Comparison of ENCODE assay signal across 21 cellular contexts in the genomic region with DNA sequence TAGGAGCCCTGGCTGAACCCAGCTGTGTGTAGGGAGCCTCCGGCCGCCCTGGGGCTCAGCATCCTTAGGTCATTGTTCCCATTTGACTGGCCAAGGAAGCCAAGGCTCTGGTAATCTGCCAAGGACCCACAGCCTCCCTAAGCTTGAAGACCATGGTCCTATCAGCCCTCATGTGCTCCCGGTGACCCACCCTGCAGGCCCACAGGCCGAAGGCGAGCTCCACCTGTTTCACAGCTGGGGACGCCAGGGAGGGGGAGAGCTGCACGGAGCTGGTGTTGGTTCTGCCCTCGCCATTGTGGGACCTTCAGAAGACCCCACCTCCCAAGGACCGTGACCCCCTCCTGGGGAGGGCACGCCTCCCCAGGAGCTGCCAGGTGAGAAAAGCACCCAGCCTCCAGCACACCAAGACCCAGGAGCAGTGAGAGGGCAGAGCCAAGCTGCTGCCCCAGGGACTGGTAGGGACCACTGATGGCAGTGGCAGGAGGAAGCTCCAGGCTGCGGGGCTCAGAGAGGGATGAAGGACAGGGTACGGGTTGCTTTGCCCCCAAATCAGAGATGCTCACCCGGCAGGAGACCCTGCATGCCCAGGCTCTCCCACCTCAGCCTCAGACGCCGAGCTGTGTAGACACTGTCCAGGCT. TPM values are rescaled to one million over a fixed set of nuclear protein-coding genes. Genes with fewer than 3 reads are reported as not detected.
A peak's percentile ranks its signal among the peaks of the same experiment; 100 is the strongest.
DNase-seq lines count a peak whose midpoint lies in the region; ATAC-seq and TF ChIP-seq lines count a peak whose summit lies in the region.
"Had no signal": no experiment of that assay in that cellular context is flagged by ENCODE, and none has a peak within 500 bp of the region (broad histone marks: within the 10 kb centered on the region; RNA-seq: fewer than 3 reads in every experiment).

No MANE protein-coding gene starts in this region.

- TF ChIP-seq CTCF in VCaP (conservative IDR thresholded peaks at IDR 0.05) (no peak), mesothelial cell of epicardium (IDR thresholded peaks at IDR 0.05; ENCODE audit: unreplicated experiment) (no peak), spleen (IDR thresholded peaks at IDR 0.05 in 8 of 11, conservative IDR thresholded peaks at IDR 0.05 in 3 of 11) (no peak), upper lobe of right lung (IDR thresholded peaks at IDR 0.05) (no peak)

- WGBS in spleen, 5 donors = 80 to 94% (median 87%) methylated on average over 7 to 15 of the region's 15 CpGs

- H3K4me1 ChIP-seq in spleen (no peaks in the 10 kb centered on the region), upper lobe of right lung (no peaks in the 10 kb centered on the region)

- H3K27ac ChIP-seq in VCaP (peak overlapping the region; percentile 47; the same call in 1 of the 2 replicates), spleen (no peak overlapping the region), upper lobe of right lung (no peak overlapping the region)
- H3K27ac ChIP-seq: 22Rv1, C4-2B had no signal

- H3K4me3 Mint-ChIP-seq in mesothelial cell of epicardium = no peak overlapping the region

- no peaks in the 10 kb centered on the region for H3K36me3 Mint-ChIP-seq in mesothelial cell of epicardium

- H3K36me3 ChIP-seq in spleen (no peaks in the 10 kb centered on the region), upper lobe of right lung (no peaks in the 10 kb centered on the region)

- no peaks in the 10 kb centered on the region for H3K9me3 Mint-ChIP-seq in mesothelial cell of epicardium

- H3K4me1 Mint-ChIP-seq in mesothelial cell of epicardium = peaks cover 63% of the 10 kb centered on the region

- no peak overlapping the region for H3K4me3 ChIP-seq in spleen
- no peak overlapping the region for H3K4me3 ChIP-seq in upper lobe of right lung

- H3K27me3 ChIP-seq in spleen (replicated peaks in 1 of 7) = peaks cover 0 to 79% (median 10%) of the 10 kb centered on the region in 7 donors
- H3K27me3 ChIP-seq in upper lobe of right lung = peaks cover 29% of the 10 kb centered on the region

- intact Hi-C loops in Right ventricle myocardium inferior (cut with DNase I) = loop anchor here (5.0 kb wide), 1 partner anchor 53 kb away; no protein-coding TSS in a partner anchor
- intact Hi-C loops in cardiac septum (cut with DNase I) = no loop called here
- intact Hi-C loops in spleen (cut with DNase I; ENCODE audit: low total_unique reads) = no loop called here
- intact Hi-C loops in upper lobe of right lung (cut with DNase I) = no loop called here

- ATAC-seq in Right ventricle myocardium inferior (no peak), upper lobe of right lung (no peak), GM21526 (IDR thresholded peaks at IDR 0.05; ENCODE audit: low FRiP score, unreplicated experiment) (no peak)
- ATAC-seq: SK-N-SH treated with all-trans-retinoic acid at 6 μM for 48 hours had no signal

- peak overlapping the region; percentile 87 for H3K27ac Mint-ChIP-seq in mesothelial cell of epicardium

- TF ChIP-seq POLR2A in spleen (IDR thresholded peaks at IDR 0.05) = no peak

- peak; percentile 44 for DNase-seq in Right ventricle myocardium inferior (ENCODE audit: missing footprints)
- DNase-seq in cardiac septum (ENCODE audit: low spot score) = no peak
- no peak for DNase-seq in mesothelial cell of epicardium (ENCODE audit: low spot score in 2 of 2, unreplicated experiment in 2 of 2)
- DNase-seq in spleen = peak; percentile 47
- no peak for DNase-seq in upper lobe of right lung
- no peak for DNase-seq in 8988T
- DNase-seq: AML-193, GF-D8, NCI-H1417, NCI-H1694 treated with DMSO at 0.1 percent for 48 hours, NCI-H2081 treated with DMSO at 0.1 percent for 48 hours, NCI-H2171 treated with DMSO at 0.1 percent for 48 hours, NCI-H446, NCI-H526 treated with DMSO at 0.1 percent for 48 hours, SIG-M5 had no signal

- no peaks in the 10 kb centered on the region for H3K9me3 ChIP-seq in spleen
- H3K9me3 ChIP-seq in upper lobe of right lung = no peaks in the 10 kb centered on the region

- H3K27me3 Mint-ChIP-seq in mesothelial cell of epicardium (ENCODE audit: low read depth) = no peaks in the 10 kb centered on the region

RNA-seq across cellular contexts. Expression of gene MRGBP, which starts 30.7 kb away (rescaled TPM):
- total RNA-seq in Right ventricle myocardium inferior (10.0 TPM), cardiac septum (7.9 TPM), mesothelial cell of epicardium (18.4 to 20.8 TPM (median 20.4 TPM) in 3 replicates), spleen (10 to 100 TPM in 4 of 7 donors, 1 to 10 TPM in 3; 8.5 to 15.7 (median 12.0) TPM), upper lobe of right lung (8.8 TPM)
- 10 to 100 TPM; 10.6 to 13.1 (median 12.6) TPM for polyA plus RNA-seq in spleen

RNA-seq across cellular contexts. Expression of gene OGFR, which starts 39.1 kb away (rescaled TPM):
- total RNA-seq in Right ventricle myocardium inferior (22.5 TPM), cardiac septum (16.4 TPM), mesothelial cell of epicardium (56.2 to 58.4 TPM (median 56.5 TPM) in 3 replicates), spleen (10 to 100 TPM; 69.8 to 91.0 (median 78.2) TPM), upper lobe of right lung (58.2 TPM)
- polyA plus RNA-seq in spleen = 100 to 1,000 TPM in 1 of 3 donors, 10 to 100 TPM in 2; 46.0 to 127 (median 66.9) TPM

RNA-seq across cellular contexts. Expression of gene COL9A3, which starts 51.3 kb away (rescaled TPM):
- total RNA-seq in Right ventricle myocardium inferior (5.5 TPM), cardiac septum (0.94 TPM), mesothelial cell of epicardium (573 to 576 TPM (median 576 TPM) in 3 replicates), spleen (10 to 100 TPM in 3 of 7 donors, 1 to 10 TPM in 4; 1.2 to 16.7 (median 6.8) TPM), upper lobe of right lung (1.1 TPM)
- polyA plus RNA-seq in spleen = 10 to 100 TPM; 10.9 to 14.7 (median 13.1) TPM
- total RNA-seq: H4 had no signal

RNA-seq across cellular contexts. Expression of gene NTSR1, which starts 56.9 kb away (rescaled TPM):
- total RNA-seq in Right ventricle myocardium inferior (not detected), cardiac septum (0.08 TPM), mesothelial cell of epicardium (0.36 to 0.71 TPM (median 0.54 TPM) in 3 replicates), spleen (1 to 10 TPM in 3 of 7 donors, under 1 TPM in 4; 0.51 to 5.7 (median 0.92) TPM), upper lobe of right lung (0.09 TPM)
- under 1 TPM; 0.14 to 0.30 (median 0.26) TPM for polyA plus RNA-seq in spleen
- total RNA-seq: H4 had no signal

Comparison
In these comparisons a context has a peak if more than half of its experiments do, and no peak if none do; other contexts are left out.
1. DNase-seq: peak in Right ventricle myocardium inferior (single experiment) and spleen (single experiment); none in cardiac septum (single experiment), mesothelial cell of epicardium (0 of 2), upper lobe of right lung (single experiment) and 8988T (single experiment).
2. RNA of gene COL9A3, which starts 51.3 kb away (total RNA-seq): 573 to 576 TPM in mesothelial cell of epicardium; 1.2 to 16.7 TPM in spleen, 5.5 TPM in Right ventricle myocardium inferior (single experiment), 1.1 TPM in upper lobe of right lung (single experiment) and 0.94 TPM in cardiac septum (single experiment); every median in the first group is over 10 times any median in the second.